Comparison of ENCODE assay signal across 8 cellular contexts in the genomic region with DNA sequence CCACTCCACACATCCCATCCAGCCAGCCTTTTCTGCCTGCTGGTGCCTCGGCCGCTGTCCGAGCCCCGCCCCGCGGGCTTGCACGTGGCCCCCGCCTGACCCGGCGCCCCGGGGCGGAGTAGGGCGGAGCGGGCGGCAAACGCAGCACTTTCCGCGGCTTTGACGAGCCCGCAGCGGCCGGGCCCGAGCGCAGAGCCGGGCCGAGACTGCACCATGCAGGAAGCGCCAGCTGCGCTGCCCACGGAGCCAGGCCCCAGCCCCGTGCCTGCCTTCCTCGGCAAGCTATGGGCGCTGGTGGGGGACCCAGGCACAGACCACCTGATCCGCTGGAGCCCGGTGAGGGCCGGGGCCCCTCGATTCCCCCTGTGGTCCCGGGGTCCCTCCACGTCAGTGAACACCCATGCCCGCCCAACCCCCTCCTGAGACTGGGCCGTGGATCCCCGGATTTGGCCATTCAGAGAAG. TPM values are rescaled to one million over a fixed set of nuclear protein-coding genes. Genes with fewer than 3 reads are reported as not detected.
DNase-seq lines count a peak whose midpoint lies in the region; ATAC-seq and TF ChIP-seq lines count a peak whose summit lies in the region.

A gene with protein sequence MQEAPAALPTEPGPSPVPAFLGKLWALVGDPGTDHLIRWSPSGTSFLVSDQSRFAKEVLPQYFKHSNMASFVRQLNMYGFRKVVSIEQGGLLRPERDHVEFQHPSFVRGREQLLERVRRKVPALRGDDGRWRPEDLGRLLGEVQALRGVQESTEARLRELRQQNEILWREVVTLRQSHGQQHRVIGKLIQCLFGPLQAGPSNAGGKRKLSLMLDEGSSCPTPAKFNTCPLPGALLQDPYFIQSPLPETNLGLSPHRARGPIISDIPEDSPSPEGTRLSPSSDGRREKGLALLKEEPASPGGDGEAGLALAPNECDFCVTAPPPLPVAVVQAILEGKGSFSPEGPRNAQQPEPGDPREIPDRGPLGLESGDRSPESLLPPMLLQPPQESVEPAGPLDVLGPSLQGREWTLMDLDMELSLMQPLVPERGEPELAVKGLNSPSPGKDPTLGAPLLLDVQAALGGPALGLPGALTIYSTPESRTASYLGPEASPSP (plus strand): TSS at position 147 of the 463 bp plus-strand sequence. CDS start 67 bp downstream, at position 214.

- no peak within 1 kb of the TSS for H3K27ac ChIP-seq in mesodermal cell (ENCODE audit: low read depth, low read length, severe bottlenecking)
- H3K27ac ChIP-seq in upper lobe of left lung = peak within 1 kb of the TSS in 3 of 4 donors; percentile 46 to 54 (median 53)

- H3K36me3 ChIP-seq in mesodermal cell (ENCODE audit: control insufficient read depth, insufficient read depth, low read length) = no peaks in the 10 kb centered on the region
- no peaks in the 10 kb centered on the region for H3K36me3 ChIP-seq in upper lobe of left lung

- WGBS in mesodermal cell (ENCODE audit: insufficient coverage in 2 of 2), 2 experiments = 2 to 4% methylated on average over 25 to 38 of the region's 41 CpGs
- 0% methylated on average over 1 to 2 of the region's 41 CpGs for WGBS in upper lobe of left lung, 2 donors

- H3K4me1 ChIP-seq in mesodermal cell (ENCODE audit: control insufficient read depth, insufficient read depth, low read length, poor library complexity, severe bottlenecking) (peaks cover 22% of the 10 kb centered on the region), upper lobe of left lung (peaks cover 48 to 65% (median 60%) of the 10 kb centered on the region in 4 donors)

- TF ChIP-seq POLR2A in upper lobe of left lung (IDR thresholded peaks at IDR 0.05) = peak in 1 of 4 donors; percentile 69

- TF ChIP-seq EP300 in upper lobe of left lung (IDR thresholded peaks at IDR 0.05) = no peak

- ATAC-seq in upper lobe of left lung (ENCODE audit: low FRiP score in 2 of 2) (peak in 1 of 2 donors; percentile 66), GM21515 (IDR thresholded peaks at IDR 0.05; ENCODE audit: unreplicated experiment) (no peak), HG02884 (IDR thresholded peaks at IDR 0.05; ENCODE audit: unreplicated experiment) (no peak)

- H3K4me3 ChIP-seq in mesodermal cell (ENCODE audit: extremely low read depth, insufficient read depth, low read length, poor library complexity, severe bottlenecking) (peak within 1 kb of the TSS; percentile 25), upper lobe of left lung (peak within 1 kb of the TSS in 3 of 4 donors; percentile 22 to 45 (median 42))

- H3K27me3 ChIP-seq in upper lobe of left lung = peaks cover 0 to 27% (median 10%) of the 10 kb centered on the region in 4 donors

- peak; percentile 46 for DNase-seq in EH (ENCODE audit: low read depth)
- DNase-seq in NCI-H2196 treated with DMSO at 0.1 percent for 48 hours (lab: John Stamatoyannopoulos, UW; ENCODE audit: unreplicated experiment) = peak; percentile 24
- peak; percentile 61 for DNase-seq in ecto neural progenitor cell (ENCODE audit: low spot score)
- DNase-seq in upper lobe of left lung = peak; percentile 78 to 94
- DNase-seq in MV-4-11 (lab: John Stamatoyannopoulos, UW) = no peak

- H3K9me3 ChIP-seq in mesodermal cell (ENCODE audit: control insufficient read depth, low read length) (no peaks in the 10 kb centered on the region), upper lobe of left lung (no peaks in the 10 kb centered on the region)

- TF ChIP-seq CTCF in upper lobe of left lung (IDR thresholded peaks at IDR 0.05) = no peak

RNA-seq across cellular contexts. Expression of the gene that starts here (rescaled TPM):
- 1.8 TPM for polyA plus RNA-seq in mesodermal cell (2013, experiment 1 of 2)
- 2.3 TPM for polyA plus RNA-seq in mesodermal cell (2013, experiment 2 of 2)
- 100 to 1,000 TPM in 2 of 6 donors, 10 to 100 TPM in 4; 33.4 to 784 (median 70.1) TPM for total RNA-seq in upper lobe of left lung
